ENCODE assay signal across 20 cellular contexts in genomic region chr10:49509904-49510303, GRCh38.
"Had no signal": no experiment of that assay in that cellular context is flagged by ENCODE, and none has a peak within 500 bp of the region (broad histone marks: within the 10 kb centered on the region; RNA-seq: fewer than 3 reads in every experiment).

No MANE protein-coding gene starts in this region.

- H3K27ac ChIP-seq: SJSA1, SK-N-MC had no signal

- H3K27me3 ChIP-seq: SJSA1 had no signal

- H3K4me3 ChIP-seq: SJSA1, SK-N-MC had no signal

- DNase-seq: KBM-7, NCI-H1092, NCI-H1105 treated with DMSO at 0.1 percent for 48 hours, NCI-H1417 treated with DMSO at 0.1 percent for 48 hours, NCI-H146, NCI-H1694 treated with DMSO at 0.1 percent for 48 hours, NCI-H1930, NCI-H2081 treated with DMSO at 0.1 percent for 48 hours, NCI-H2171, NCI-H345, NCI-H446 treated with DMSO at 0.1 percent for 48 hours, NCI-H510A treated with DMSO at 0.1 percent for 48 hours, NCI-H526, NCI-H82, Right ventricle myocardium superior, RPMI8226, SIG-M5, SW 1271 had no signal

- H3K4me1 ChIP-seq: SJSA1 had no signal
